ENCODE assay signal across 28 cellular contexts in the genomic region with DNA sequence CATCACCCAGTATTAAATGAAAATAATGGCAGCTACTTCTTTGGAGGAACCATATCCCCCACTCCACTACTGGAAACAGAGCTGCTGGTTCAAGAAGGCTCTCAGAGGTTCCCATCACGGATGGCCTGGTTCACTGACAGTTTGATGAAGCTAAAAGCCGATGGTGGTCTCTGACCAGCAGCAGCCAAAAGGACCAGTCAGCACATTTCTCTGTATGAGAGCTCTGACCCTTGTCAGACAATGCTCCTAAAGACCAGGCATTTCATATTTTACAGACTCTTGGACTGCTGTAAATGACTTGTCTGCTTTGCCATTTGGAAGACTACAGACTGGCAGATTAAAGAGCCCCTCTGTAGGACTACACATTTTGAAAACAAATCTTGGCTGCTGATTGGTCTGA. TPM values are rescaled to one million over a fixed set of nuclear protein-coding genes. Genes with fewer than 3 reads are reported as not detected.
"Had no signal": no experiment of that assay in that cellular context is flagged by ENCODE, and none has a peak within 500 bp of the region (broad histone marks: within the 10 kb centered on the region; RNA-seq: fewer than 3 reads in every experiment).

No MANE protein-coding gene starts in this region.

- H3K4me3 ChIP-seq: colonic mucosa, coronary artery, dorsolateral prefrontal cortex, esophagus muscularis mucosa, esophagus squamous epithelium, gastrocnemius medialis, gastroesophageal sphincter, heart left ventricle, heart right ventricle, hepatocyte had no signal

- DNase-seq: colonic mucosa; cortex of kidney; dermis blood vessel endothelial cell; dorsolateral prefrontal cortex; effector CD4-positive, alpha-beta T cell; effector CD8-positive, alpha-beta T cell; effector memory CD4-positive, alpha-beta T cell; effector memory CD8-positive, alpha-beta T cell; endodermal cell; erythroblast; esophagus squamous epithelium; foreskin fibroblast; foreskin keratinocyte; foreskin melanocyte; gastrocnemius medialis; glutamatergic neuron; head of caudate nucleus; heart left ventricle; heart right ventricle had no signal

- H3K4me2 ChIP-seq: hepatocyte had no signal

- H3K36me3 ChIP-seq: colonic mucosa, esophagus muscularis mucosa, esophagus squamous epithelium, gastrocnemius medialis, gastroesophageal sphincter, heart left ventricle, heart right ventricle had no signal

- H3K79me2 ChIP-seq: hepatocyte had no signal

- H3K4me1 ChIP-seq: colonic mucosa, foreskin keratinocyte had no signal

- ATAC-seq: effector memory CD8-positive, alpha-beta T cell; esophagus mucosa; foreskin keratinocyte; gastrocnemius medialis; gastroesophageal sphincter had no signal

- FAIRE-seq: endometrium, endothelial cell of umbilical vein, frontal cortex had no signal

- H2AFZ ChIP-seq: hepatocyte had no signal

- H3K27me3 ChIP-seq: colonic mucosa, dorsolateral prefrontal cortex, esophagus muscularis mucosa, esophagus squamous epithelium, foreskin keratinocyte, gastrocnemius medialis, gastroesophageal sphincter, heart left ventricle, heart right ventricle, hepatocyte had no signal

- H3K9me3 ChIP-seq: colonic mucosa, esophagus muscularis mucosa, esophagus squamous epithelium, gastrocnemius medialis, gastroesophageal sphincter, heart left ventricle, heart right ventricle had no signal

- H3K27ac ChIP-seq: colonic mucosa, coronary artery, dorsolateral prefrontal cortex, epithelial cell of prostate, esophagus muscularis mucosa, esophagus squamous epithelium, foreskin keratinocyte, gastroesophageal sphincter, heart right ventricle, hepatocyte had no signal

RNA-seq across cellular contexts. Expression of a gene that starts 16.6 kb away (rescaled TPM):
- total RNA-seq: endothelial cell of umbilical vein had no signal

RNA-seq across cellular contexts. Expression of a gene that starts 16.8 kb away (rescaled TPM):
- total RNA-seq: endothelial cell of umbilical vein, foreskin keratinocyte had no signal
- polyA plus RNA-seq: foreskin keratinocyte had no signal
